Comparison of ENCODE assay signal across 11 cellular contexts in the genomic region with DNA sequence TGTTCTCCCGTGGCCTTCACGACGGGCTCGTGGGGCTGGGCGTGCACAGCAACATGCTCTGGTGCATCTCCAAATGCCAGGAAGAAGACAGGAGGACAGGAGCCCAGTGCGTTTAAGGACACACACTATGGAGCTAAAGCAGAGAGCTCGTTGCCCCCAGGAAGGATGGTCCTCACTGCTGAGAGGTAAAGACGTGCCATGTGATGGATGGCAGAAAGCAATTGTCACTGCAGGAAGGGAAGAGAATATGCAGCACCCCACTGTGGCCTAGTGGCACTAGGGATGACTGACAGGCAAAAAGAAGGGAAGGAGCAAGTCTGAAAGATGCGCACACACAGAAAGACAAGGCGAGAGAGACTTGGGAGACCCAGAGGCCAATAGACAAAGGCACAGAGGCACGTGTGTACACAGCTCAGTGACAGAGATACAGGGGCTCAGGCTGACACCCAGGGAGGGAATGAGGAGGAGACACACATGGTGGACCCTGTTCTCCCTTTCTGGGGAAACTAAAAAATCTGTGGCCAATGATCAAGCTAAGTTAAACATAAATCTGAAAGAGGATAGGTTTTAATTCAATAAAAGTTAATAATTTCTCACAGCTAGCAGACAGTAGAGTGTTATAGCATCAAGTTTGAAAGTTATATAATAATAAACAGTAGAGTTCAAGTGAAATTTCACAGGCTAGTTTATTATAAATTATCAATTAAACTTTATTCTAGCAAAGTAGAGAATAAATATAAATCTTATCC.
"Had no signal": no experiment of that assay in that cellular context is flagged by ENCODE, and none has a peak within 500 bp of the region (broad histone marks: within the 10 kb centered on the region; RNA-seq: fewer than 3 reads in every experiment).

No MANE protein-coding gene starts in this region.

- H3K9me3 Mint-ChIP-seq: activated CD8-positive, alpha-beta T cell treated with anti-CD3 and anti-CD28 coated beads for 36 hours; activated naive CD4-positive, alpha-beta T cell treated with anti-CD3 and anti-CD28 coated beads, Interleukin-2, amount 50 U/mL, for 24 hours; natural killer cell treated with Interleukin-12 subunit alpha and Interleukin-12 subunit beta and Interleukin-15 and Interleukin-18, amount 100 ng/mL, for 72 hours; WTC11 had no signal

- H3K4me3 Mint-ChIP-seq: activated CD4-positive, alpha-beta T cell treated with anti-CD3 and anti-CD28 coated beads for 36 hours; activated CD8-positive, alpha-beta T cell treated with anti-CD3 and anti-CD28 coated beads for 36 hours; activated naive CD4-positive, alpha-beta T cell treated with anti-CD3 and anti-CD28 coated beads, Interleukin-2, amount 50 U/mL, for 24 hours; natural killer cell treated with Interleukin-12 subunit alpha and Interleukin-12 subunit beta and Interleukin-15 and Interleukin-18, amount 100 ng/mL, for 72 hours; WTC11 had no signal

- H3K27ac Mint-ChIP-seq: activated CD4-positive, alpha-beta T cell treated with anti-CD3 and anti-CD28 coated beads for 36 hours; activated CD8-positive, alpha-beta T cell treated with anti-CD3 and anti-CD28 coated beads for 36 hours; activated naive CD4-positive, alpha-beta T cell treated with anti-CD3 and anti-CD28 coated beads, Interleukin-2, amount 50 U/mL, for 24 hours; WTC11 had no signal

- DNase-seq: activated CD4-positive, alpha-beta T cell treated with anti-CD3 and anti-CD28 coated beads for 36 hours; activated CD8-positive, alpha-beta T cell treated with anti-CD3 and anti-CD28 coated beads for 36 hours; activated effector memory CD4-positive, alpha-beta T cell treated with anti-CD3 and anti-CD28 coated beads, Interleukin-2, amount 50 U/mL, for 16 hours; activated T-cell treated with anti-CD3 and anti-CD28 coated beads, Interleukin-2, amount 50 U/mL, for 48 hours; lower lobe of right lung; occipital lobe; retina; stimulated activated naive CD4-positive, alpha-beta T cell had no signal

- H3K9me3 ChIP-seq: lower lobe of right lung had no signal

- H3K4me1 Mint-ChIP-seq: activated naive CD4-positive, alpha-beta T cell treated with anti-CD3 and anti-CD28 coated beads, Interleukin-2, amount 50 U/mL, for 24 hours; WTC11 had no signal

- H3K36me3 Mint-ChIP-seq: WTC11 had no signal

- ATAC-seq: activated CD4-positive, alpha-beta T cell treated with anti-CD3 and anti-CD28 coated beads for 36 hours; activated CD8-positive, alpha-beta T cell treated with anti-CD3 and anti-CD28 coated beads for 36 hours; lower lobe of right lung; natural killer cell treated with Interleukin-12 subunit alpha and Interleukin-12 subunit beta and Interleukin-15 and Interleukin-18, amount 100 ng/mL, for 72 hours; WTC11 had no signal

- H3K27me3 Mint-ChIP-seq: activated CD4-positive, alpha-beta T cell treated with anti-CD3 and anti-CD28 coated beads for 36 hours; activated CD8-positive, alpha-beta T cell treated with anti-CD3 and anti-CD28 coated beads for 36 hours; activated naive CD4-positive, alpha-beta T cell treated with anti-CD3 and anti-CD28 coated beads, Interleukin-2, amount 50 U/mL, for 24 hours; natural killer cell treated with Interleukin-12 subunit alpha and Interleukin-12 subunit beta and Interleukin-15 and Interleukin-18, amount 100 ng/mL, for 72 hours had no signal
